Comparison of ENCODE assay signal across 1 cellular context in genomic region chr22:28829358-28830181, GRCh38.
A peak's percentile ranks its signal among the peaks of the same experiment; 100 is the strongest.
TF ChIP-seq lines count a peak whose summit lies in the region.

No MANE protein-coding gene starts in this region.

TF ChIP-seq in HepG2, 621 proteins besides CTCF, POLR2A, EP300 and RAD21 (continued from another document and continues in another):
- TF ChIP-seq HMGXB3 (CRISPR knock-in tag; IDR thresholded peaks at IDR 0.05; ENCODE audit: borderline replicate concordance) = peak; percentile 48; the same call in 1 of the 2 replicates
- TF ChIP-seq ZMYM2 (CRISPR knock-in tag; IDR thresholded peaks at IDR 0.05) = peak; percentile 94
- TF ChIP-seq ZNF749 (CRISPR knock-in tag; IDR thresholded peaks at IDR 0.05; ENCODE audit: borderline replicate concordance) = no peak
- no peak for TF ChIP-seq EZH2 (conservative IDR thresholded peaks at IDR 0.05; ENCODE audit: low read depth, low read length)
- no peak for TF ChIP-seq ZNF883 (CRISPR knock-in tag; IDR thresholded peaks at IDR 0.05; ENCODE audit: not compliant biosample characterization)
- peak; percentile 53; the same call in 1 of the 2 replicates for TF ChIP-seq ZBTB25 (CRISPR knock-in tag; IDR thresholded peaks at IDR 0.05)
- TF ChIP-seq SMAD3 (CRISPR knock-in tag; IDR thresholded peaks at IDR 0.05) = peak; percentile 88; the same call in 1 of the 2 replicates
- TF ChIP-seq TBX2 (CRISPR knock-in tag; IDR thresholded peaks at IDR 0.05; ENCODE audit: borderline replicate concordance) = peak; percentile 98
- TF ChIP-seq CHD2 (IDR thresholded peaks at IDR 0.05; ENCODE audit: low read depth, low read length) = no peak
- no peak for TF ChIP-seq FIP1L1 (IDR thresholded peaks at IDR 0.05; ENCODE audit: borderline replicate concordance, insufficient read depth, low read depth, low read length)
- TF ChIP-seq ZNF460 (CRISPR knock-in tag; IDR thresholded peaks at IDR 0.05; ENCODE audit: borderline replicate concordance) = no peak; the same call in 1 of the 2 replicates
- TF ChIP-seq YEATS4 (CRISPR knock-in tag; IDR thresholded peaks at IDR 0.05; ENCODE audit: borderline replicate concordance) = peak; percentile 67; the same call in 1 of the 2 replicates
- TF ChIP-seq STAT5B (CRISPR knock-in tag; IDR thresholded peaks at IDR 0.05) = 0 out of 2 replicates have a peak, but pooled peaks have one; percentile 13
- no peak for TF ChIP-seq ATF7 (IDR thresholded peaks at IDR 0.05)
- no peak for TF ChIP-seq ATF7 (CRISPR knock-in tag; IDR thresholded peaks at IDR 0.05)
- TF ChIP-seq ZSCAN29 (CRISPR knock-in tag; conservative IDR thresholded peaks at IDR 0.05) = peak; percentile 88
- no peak for TF ChIP-seq HES4 (CRISPR knock-in tag; IDR thresholded peaks at IDR 0.05; ENCODE audit: borderline replicate concordance)
- TF ChIP-seq GRHL1 (CRISPR knock-in tag; conservative IDR thresholded peaks at IDR 0.05) = no peak
- no peak for TF ChIP-seq SCMH1 (CRISPR knock-in tag; IDR thresholded peaks at IDR 0.05; ENCODE audit: borderline replicate concordance)
- no peak for TF ChIP-seq HNF1A (IDR thresholded peaks at IDR 0.05; ENCODE audit: low read depth)
- peak; percentile 52; the same call in 1 of the 2 replicates for TF ChIP-seq HNF1A (CRISPR knock-in tag; IDR thresholded peaks at IDR 0.05; ENCODE audit: borderline replicate concordance)
- TF ChIP-seq SP2 (CRISPR knock-in tag; IDR thresholded peaks at IDR 0.05) = no peak
- TF ChIP-seq NR1H2 (CRISPR knock-in tag; IDR thresholded peaks at IDR 0.05; ENCODE audit: borderline replicate concordance, low read depth) = no peak
- peak; percentile 13; the same call in 1 of the 2 replicates for TF ChIP-seq NFYC (CRISPR knock-in tag; IDR thresholded peaks at IDR 0.05)
- TF ChIP-seq ERF (CRISPR knock-in tag; IDR thresholded peaks at IDR 0.05) = peak; percentile 91; the same call in 1 of the 2 replicates
- TF ChIP-seq CC2D1A (CRISPR knock-in tag; IDR thresholded peaks at IDR 0.05) = no peak
- TF ChIP-seq KLF15 (CRISPR knock-in tag; IDR thresholded peaks at IDR 0.05; ENCODE audit: borderline replicate concordance) = no peak
- no peak for TF ChIP-seq MAFG (CRISPR knock-in tag; IDR thresholded peaks at IDR 0.05)
- no peak for TF ChIP-seq HCFC1 (IDR thresholded peaks at IDR 0.05; ENCODE audit: low read depth, low read length)
- no peak for TF ChIP-seq EHMT2 (IDR thresholded peaks at IDR 0.05; ENCODE audit: borderline replicate concordance, low read depth, low read length)
- no peak for TF ChIP-seq ZBTB4 (CRISPR knock-in tag; IDR thresholded peaks at IDR 0.05; ENCODE audit: borderline replicate concordance)
- no peak; the same call in 1 of the 2 replicates for TF ChIP-seq SP140L (CRISPR knock-in tag; IDR thresholded peaks at IDR 0.05; ENCODE audit: borderline replicate concordance)
- TF ChIP-seq ZFX (CRISPR knock-in tag; IDR thresholded peaks at IDR 0.05; ENCODE audit: low read depth) = peak; percentile 81
- TF ChIP-seq ZNF678 (CRISPR knock-in tag; IDR thresholded peaks at IDR 0.05) = no peak
- peak; percentile 58; the same call in 1 of the 2 replicates for TF ChIP-seq DPF2 (CRISPR knock-in tag; IDR thresholded peaks at IDR 0.05; ENCODE audit: borderline replicate concordance, low read depth)
- TF ChIP-seq PHF5A (CRISPR knock-in tag; IDR thresholded peaks at IDR 0.05; ENCODE audit: low read depth, unreplicated experiment) = peak; percentile 57
- no peak for TF ChIP-seq SP1 (IDR thresholded peaks at IDR 0.05)
- 0 out of 2 replicates have a peak, but pooled peaks have one; percentile 2 for TF ChIP-seq SP1 (CRISPR knock-in tag; IDR thresholded peaks at IDR 0.05)
- no peak for TF ChIP-seq ZNF24 (IDR thresholded peaks at IDR 0.05)
- TF ChIP-seq FLYWCH1 (CRISPR knock-in tag; IDR thresholded peaks at IDR 0.05) = no peak
- TF ChIP-seq ZSCAN9 (CRISPR knock-in tag; IDR thresholded peaks at IDR 0.05; ENCODE audit: borderline replicate concordance) = peak; percentile 68; the same call in 1 of the 2 replicates
- no peak; the same call in 1 of the 2 replicates for TF ChIP-seq DMAP1 (CRISPR knock-in tag; IDR thresholded peaks at IDR 0.05)
- TF ChIP-seq ZBTB33 (CRISPR knock-in tag; IDR thresholded peaks at IDR 0.05) = 0 out of 2 replicates have a peak, but pooled peaks have one; percentile 49
- TF ChIP-seq ZNF276 (CRISPR knock-in tag; IDR thresholded peaks at IDR 0.05; ENCODE audit: low read depth) = no peak
